21 cellular contexts compared by ENCODE assay signal in the genomic region with DNA sequence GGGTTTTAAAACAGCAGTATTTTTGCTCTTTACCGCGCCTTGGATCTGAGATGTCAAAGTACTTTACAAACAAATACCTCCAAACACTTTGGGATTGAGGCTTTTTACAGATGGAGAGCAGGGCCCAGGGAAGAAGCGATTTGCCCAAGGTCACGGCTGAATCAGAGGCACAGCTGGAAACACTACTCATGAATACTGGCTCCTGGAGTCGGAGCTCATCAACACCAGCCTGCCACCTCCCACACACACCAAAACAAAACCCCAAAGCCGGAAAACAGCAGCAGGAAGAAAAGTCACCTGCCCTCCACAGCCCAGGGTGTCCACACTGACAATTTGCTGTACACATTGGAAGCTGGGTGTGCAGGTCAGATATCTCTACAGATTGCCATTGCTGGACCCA.
DNase-seq lines count a peak whose midpoint lies in the region; ATAC-seq and TF ChIP-seq lines count a peak whose summit lies in the region.
"Had no signal": no experiment of that assay in that cellular context is flagged by ENCODE, and none has a peak within 500 bp of the region (broad histone marks: within the 10 kb centered on the region; RNA-seq: fewer than 3 reads in every experiment).

No MANE protein-coding gene starts in this region.

- no peak overlapping the region for H3K27ac ChIP-seq in endodermal cell (ENCODE audit: low read depth, low read length)
- no peak overlapping the region for H3K27ac ChIP-seq in gastrocnemius medialis
- H3K27ac ChIP-seq: brain microvascular endothelial cell, Peyer's patch, uterus had no signal

- TF ChIP-seq POLR2A in gastrocnemius medialis (IDR thresholded peaks at IDR 0.05), result no peak

- H3K9me3 Mint-ChIP-seq in endodermal cell (no peaks in the 10 kb centered on the region), nephron progenitor cell (no peaks in the 10 kb centered on the region)
- H3K9me3 Mint-ChIP-seq: T-helper 2 cell treated with Interferon-gamma antibody and Interleukin-4, amounts not matched to agents 5 μg/mL and 100 μg/mL, for 36 hours had no signal

- H3K9me3 ChIP-seq in endodermal cell (ENCODE audit: control insufficient read depth, low read length) (no peaks in the 10 kb centered on the region), gastrocnemius medialis (no peaks in the 10 kb centered on the region)
- H3K9me3 ChIP-seq: Peyer's patch, uterus had no signal

- H3K27me3 Mint-ChIP-seq in endodermal cell (ENCODE audit: insufficient read depth) (peaks cover 3% of the 10 kb centered on the region), nephron progenitor cell (ENCODE audit: low read depth, poor library complexity) (peaks cover 18% of the 10 kb centered on the region)

- ATAC-seq in GM21825 (IDR thresholded peaks at IDR 0.05; ENCODE audit: unreplicated experiment), result no peak
- no peak for ATAC-seq in gastrocnemius medialis
- ATAC-seq in GM21423 (IDR thresholded peaks at IDR 0.05; ENCODE audit: unreplicated experiment), result no peak

- H3K36me3 ChIP-seq in H7 (replicated peaks; ENCODE audit: control insufficient read depth, insufficient read depth, low read length) (no peaks in the 10 kb centered on the region), endodermal cell (ENCODE audit: control insufficient read depth, insufficient read depth, low read length) (no peaks in the 10 kb centered on the region), gastrocnemius medialis (no peaks in the 10 kb centered on the region)
- H3K36me3 ChIP-seq: brain microvascular endothelial cell, Peyer's patch, uterus had no signal

- H3K4me1 Mint-ChIP-seq in endodermal cell (peaks cover 50% of the 10 kb centered on the region), nephron progenitor cell (peaks cover 75% of the 10 kb centered on the region)
- H3K4me1 Mint-ChIP-seq: activated naive CD4-positive, alpha-beta T cell treated with anti-CD3 and anti-CD28 coated beads, Interleukin-2, amount 50 U/mL, for 24 hours had no signal

- peak; percentile 58 for DNase-seq in H7
- DNase-seq in NCI-H2227 (lab: John Stamatoyannopoulos, UW; ENCODE audit: unreplicated experiment), result peak; percentile 54
- DNase-seq in endodermal cell, result peak; percentile 89
- DNase-seq in nephron progenitor cell, result no peak
- DNase-seq in EL, result no peak
- no peak for DNase-seq in gastrocnemius medialis
- DNase-seq: activated T-cell treated with anti-CD3 and anti-CD28 coated beads, Interleukin-2, amount 50 U/mL, for 48 hours; brain microvascular endothelial cell; dermis blood vessel endothelial cell; islet precursor cell; mammary epithelial cell; NCI-H187; NCI-H774; Peyer's patch; stimulated activated CD4-positive, alpha-beta T cell treated with anti-CD3 and anti-CD28 coated beads, Interleukin-4, amount 100 ng/mL, for 24 hours; uterus had no signal

- H3K27me3 ChIP-seq in H7 (ENCODE audit: control insufficient read depth, insufficient read depth, low read length) (no peaks in the 10 kb centered on the region), endodermal cell (ENCODE audit: control insufficient read depth, insufficient read depth, low read length, poor library complexity, severe bottlenecking) (no peaks in the 10 kb centered on the region), gastrocnemius medialis (no peaks in the 10 kb centered on the region)
- H3K27me3 ChIP-seq: brain microvascular endothelial cell, Peyer's patch, uterus had no signal

- H3K4me1 ChIP-seq in endodermal cell (ENCODE audit: control insufficient read depth, insufficient read depth, low read length), result peaks cover 13% of the 10 kb centered on the region
- H3K4me1 ChIP-seq in gastrocnemius medialis, result peaks cover 22 to 27% of the 10 kb centered on the region in 2 donors
- H3K4me1 ChIP-seq: Peyer's patch, uterus had no signal

- no peaks in the 10 kb centered on the region for H3K36me3 Mint-ChIP-seq in endodermal cell (ENCODE audit: low read depth)
- H3K36me3 Mint-ChIP-seq in nephron progenitor cell (ENCODE audit: low read depth), result no peaks in the 10 kb centered on the region
- H3K36me3 Mint-ChIP-seq: activated naive CD4-positive, alpha-beta T cell treated with anti-CD3 and anti-CD28 coated beads, Interleukin-2, amount 50 U/mL, for 24 hours had no signal

- WGBS in endodermal cell (ENCODE audit: insufficient coverage in 1 of 2, insufficient read length in 1 of 2), 2 experiments, result 26% methylated on average over 6 of the region's 6 CpGs; no CpG with 5 or more reads in 1 of the 2 experiments

- H3K4me3 Mint-ChIP-seq in endodermal cell, result peak overlapping the region; percentile 18
- H3K4me3 Mint-ChIP-seq in nephron progenitor cell, result peak overlapping the region; percentile 37
- H3K4me3 Mint-ChIP-seq: activated naive CD4-positive, alpha-beta T cell treated with anti-CD3 and anti-CD28 coated beads, Interleukin-2, amount 50 U/mL, for 24 hours; T-helper 2 cell treated with Interferon-gamma antibody and Interleukin-4, amounts not matched to agents 5 μg/mL and 100 μg/mL, for 36 hours had no signal

- H3K9ac ChIP-seq in endodermal cell (ENCODE audit: extremely low read depth, low read length, poor library complexity, severe bottlenecking), result no peak overlapping the region

- in situ Hi-C loops in gastrocnemius medialis (cut with MboI; ENCODE audit: low sequenced_read_pairs in 4 of 4), result no loop called here

- TF ChIP-seq CTCF in endodermal cell (conservative IDR thresholded peaks at IDR 0.05) (no peak), nephron progenitor cell (IDR thresholded peaks at IDR 0.05) (no peak), gastrocnemius medialis (IDR thresholded peaks at IDR 0.05 in 4 of 5, conservative IDR thresholded peaks at IDR 0.05 in 1 of 5) (no peak)

- no peak overlapping the region for H3K4me3 ChIP-seq in H7 (ENCODE audit: insufficient read depth, low read depth, low read length)
- H3K4me3 ChIP-seq in endodermal cell (ENCODE audit: low read length), result no peak overlapping the region
- no peak overlapping the region for H3K4me3 ChIP-seq in gastrocnemius medialis
- H3K4me3 ChIP-seq: Peyer's patch, smooth muscle cell, uterus had no signal

- H3K27ac Mint-ChIP-seq in endodermal cell (no peak overlapping the region), nephron progenitor cell (peak overlapping the region; percentile 23)
- H3K27ac Mint-ChIP-seq: activated naive CD4-positive, alpha-beta T cell treated with anti-CD3 and anti-CD28 coated beads, Interleukin-2, amount 50 U/mL, for 24 hours; T-helper 2 cell treated with Interferon-gamma antibody and Interleukin-4, amounts not matched to agents 5 μg/mL and 100 μg/mL, for 36 hours had no signal

- intact Hi-C loops in gastrocnemius medialis (cut with DNase I; ENCODE audit: low total_unique reads), result loop anchor here (10.0 kb wide), 1 partner anchor 130 kb away; no protein-coding TSS in a partner anchor

Comparison
In these comparisons a context has a peak if more than half of its experiments do, and no peak if none do; other contexts are left out.
1. DNase-seq: peak in H7 (single experiment), NCI-H2227 (single experiment) and endodermal cell (single experiment); none in nephron progenitor cell (single experiment), EL (single experiment) and gastrocnemius medialis (0 of 2).